15 cellular contexts compared by ENCODE assay signal in the genomic region with DNA sequence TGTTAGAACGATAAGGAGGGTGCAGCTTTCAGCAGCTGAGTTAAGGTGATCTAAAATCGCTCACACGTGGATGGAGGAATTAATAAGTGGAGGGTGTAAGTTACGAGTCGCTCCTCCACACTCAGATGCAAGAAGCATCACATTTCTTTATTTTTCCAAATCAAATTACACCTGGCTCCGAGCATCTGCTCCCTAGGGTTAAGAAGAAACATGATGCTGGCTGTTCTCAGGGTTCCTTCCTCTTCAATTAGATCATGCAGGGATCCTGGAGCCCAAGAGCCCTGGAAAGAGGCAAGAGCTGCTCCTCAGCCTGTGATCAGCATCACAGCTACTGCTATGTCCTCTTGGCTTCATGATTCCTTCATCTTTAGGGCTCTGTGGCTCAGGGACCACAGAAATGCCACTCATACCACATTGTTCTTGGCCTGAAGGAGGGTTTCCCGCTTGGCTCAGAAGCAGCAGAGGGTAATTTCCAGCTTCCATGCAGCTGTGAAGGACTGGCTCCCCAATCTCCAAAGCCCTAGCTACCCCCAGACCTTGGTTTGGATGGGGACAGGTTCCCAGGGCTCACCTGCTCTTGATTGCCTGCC.
DNase-seq lines count a peak whose midpoint lies in the region; ATAC-seq and TF ChIP-seq lines count a peak whose summit lies in the region.
"Had no signal": no experiment of that assay in that cellular context is flagged by ENCODE, and none has a peak within 500 bp of the region (broad histone marks: within the 10 kb centered on the region; RNA-seq: fewer than 3 reads in every experiment).

No MANE protein-coding gene starts in this region.

- DNase-seq in NCI-H82 (lab: John Stamatoyannopoulos, UW) (peak; percentile 2), NCI-H82 treated with DMSO at 0.1 percent for 48 hours (lab: John Stamatoyannopoulos, UW; ENCODE audit: unreplicated experiment) (no peak), M059J (ENCODE audit: low read depth) (peak; percentile 38), fibroblast of peridontal ligament (ENCODE audit: extremely low read depth) (peak; percentile 25), right lobe of liver (no peak), mesenchymal stem cell (no peak), AG20443 (ENCODE audit: low spot score) (no peak), tibial artery (no peak)
- DNase-seq: ACHN; BE2C; Caco-2; CD8-positive, alpha-beta T cell; DND-41; GF-D8 had no signal

- peak overlapping the region in 1 of 2 experiments; percentile 82 for H2BK12ac ChIP-seq in mesenchymal stem cell (ENCODE audit: low read length in 2 of 2)

- intact Hi-C loops in right lobe of liver (cut with DNase I) = no loop called here
- intact Hi-C loops in tibial artery (cut with DNase I; ENCODE audit: low total_unique reads) = no loop called here

- H3K27ac ChIP-seq in right lobe of liver (no peak overlapping the region), mesenchymal stem cell (ENCODE audit: low read length, poor library complexity, severe bottlenecking) (no peak overlapping the region), tibial artery (no peak overlapping the region)
- H3K27ac ChIP-seq: C4-2B had no signal

- ATAC-seq in right lobe of liver = no peak
- ATAC-seq: CD8-positive, alpha-beta T cell had no signal

- no peak for TF ChIP-seq CTCF in right lobe of liver (IDR thresholded peaks at IDR 0.05)
- no peak for TF ChIP-seq CTCF in tibial artery (IDR thresholded peaks at IDR 0.05)

- no peaks in the 10 kb centered on the region for H3K27me3 ChIP-seq in right lobe of liver
- peaks cover 3% of the 10 kb centered on the region in 2 experiments for H3K27me3 ChIP-seq in mesenchymal stem cell (ENCODE audit: control insufficient read depth in 1 of 2, insufficient read depth in 1 of 2, low read length in 2 of 2)
- no peaks in the 10 kb centered on the region for H3K27me3 ChIP-seq in tibial artery
- H3K27me3 ChIP-seq: BE2C had no signal

- H3K4ac ChIP-seq in mesenchymal stem cell (ENCODE audit: low read depth in 1 of 2, low read length in 2 of 2) = no peak overlapping the region

- no peak overlapping the region for H4K8ac ChIP-seq in mesenchymal stem cell (ENCODE audit: low read length)

- H4K91ac ChIP-seq in mesenchymal stem cell (ENCODE audit: low read length) = no peak overlapping the region

- H3K9me3 ChIP-seq in right lobe of liver = no peaks in the 10 kb centered on the region
- H3K9me3 ChIP-seq in mesenchymal stem cell (ENCODE audit: control insufficient read depth, low read length) = no peaks in the 10 kb centered on the region
- H3K9me3 ChIP-seq in tibial artery = no peaks in the 10 kb centered on the region
- H3K9me3 ChIP-seq: BE2C, Caco-2 had no signal

- no peak overlapping the region for H2AFZ ChIP-seq in mesenchymal stem cell (ENCODE audit: low read depth, low read length)

- H3K9ac ChIP-seq in mesenchymal stem cell (ENCODE audit: low read length) = no peak overlapping the region

- no peak overlapping the region for H2BK5ac ChIP-seq in mesenchymal stem cell (ENCODE audit: low read depth, low read length, poor library complexity, severe bottlenecking)

- H3K14ac ChIP-seq in mesenchymal stem cell (ENCODE audit: low read length in 2 of 2) = no peak overlapping the region

- no peaks in the 10 kb centered on the region for H3K79me1 ChIP-seq in mesenchymal stem cell (replicated peaks; ENCODE audit: low read length, poor library complexity, severe bottlenecking)

- H2BK15ac ChIP-seq in mesenchymal stem cell (ENCODE audit: low read depth, poor library complexity, severe bottlenecking) = no peak overlapping the region

- TF ChIP-seq POLR2A in right lobe of liver (IDR thresholded peaks at IDR 0.05) = no peak

- no peaks in the 10 kb centered on the region for H3K36me3 ChIP-seq in right lobe of liver
- H3K36me3 ChIP-seq in mesenchymal stem cell (ENCODE audit: control insufficient read depth in 1 of 2, insufficient read depth in 2 of 2, low read depth in 1 of 2, low read length in 2 of 2) = no peaks in the 10 kb centered on the region
- H3K36me3 ChIP-seq in tibial artery = no peaks in the 10 kb centered on the region
- H3K36me3 ChIP-seq: BE2C had no signal

- H3K4me1 ChIP-seq in right lobe of liver (no peaks in the 10 kb centered on the region), mesenchymal stem cell (ENCODE audit: control insufficient read depth, insufficient read depth, low read depth, low read length) (no peaks in the 10 kb centered on the region), tibial artery (no peaks in the 10 kb centered on the region)
- H3K4me1 ChIP-seq: Caco-2 had no signal

- H2BK120ac ChIP-seq in mesenchymal stem cell (ENCODE audit: low read depth, low read length) = no peak overlapping the region

- H3K23ac ChIP-seq in mesenchymal stem cell (ENCODE audit: low read length in 2 of 2) = no peak overlapping the region

- H3K18ac ChIP-seq in mesenchymal stem cell (ENCODE audit: low read depth in 1 of 2, low read length in 2 of 2) = peak overlapping the region in 1 of 2 experiments; percentile 61

- H3K4me3 ChIP-seq in right lobe of liver (no peak overlapping the region), mesenchymal stem cell (ENCODE audit: insufficient read depth in 1 of 2, low read depth in 1 of 2, low read length in 2 of 2) (no peak overlapping the region), tibial artery (no peak overlapping the region)

- no peak overlapping the region for H2AK5ac ChIP-seq in mesenchymal stem cell (ENCODE audit: low read length, severe bottlenecking)

- no peak overlapping the region for H3K4me2 ChIP-seq in mesenchymal stem cell (ENCODE audit: low read length, poor library complexity, severe bottlenecking)

- 65% methylated on average over 7 of the region's 7 CpGs for WGBS in right lobe of liver (ENCODE audit: insufficient coverage, low coverage, low lambda C conversion rate, missing lambda C conversion rate)
- 89% methylated on average over 5 of the region's 7 CpGs for WGBS in mesenchymal stem cell

Comparison
In these comparisons a context has a peak if more than half of its experiments do, and no peak if none do; other contexts are left out.
1. DNase-seq: peak in NCI-H82 (single experiment), M059J (single experiment) and fibroblast of peridontal ligament (single experiment); none in NCI-H82 treated with DMSO at 0.1 percent for 48 hours (single experiment), right lobe of liver (0 of 3), mesenchymal stem cell (single experiment), AG20443 (single experiment) and tibial artery (0 of 2).